1 cellular context compared by ENCODE assay signal in the genomic region with DNA sequence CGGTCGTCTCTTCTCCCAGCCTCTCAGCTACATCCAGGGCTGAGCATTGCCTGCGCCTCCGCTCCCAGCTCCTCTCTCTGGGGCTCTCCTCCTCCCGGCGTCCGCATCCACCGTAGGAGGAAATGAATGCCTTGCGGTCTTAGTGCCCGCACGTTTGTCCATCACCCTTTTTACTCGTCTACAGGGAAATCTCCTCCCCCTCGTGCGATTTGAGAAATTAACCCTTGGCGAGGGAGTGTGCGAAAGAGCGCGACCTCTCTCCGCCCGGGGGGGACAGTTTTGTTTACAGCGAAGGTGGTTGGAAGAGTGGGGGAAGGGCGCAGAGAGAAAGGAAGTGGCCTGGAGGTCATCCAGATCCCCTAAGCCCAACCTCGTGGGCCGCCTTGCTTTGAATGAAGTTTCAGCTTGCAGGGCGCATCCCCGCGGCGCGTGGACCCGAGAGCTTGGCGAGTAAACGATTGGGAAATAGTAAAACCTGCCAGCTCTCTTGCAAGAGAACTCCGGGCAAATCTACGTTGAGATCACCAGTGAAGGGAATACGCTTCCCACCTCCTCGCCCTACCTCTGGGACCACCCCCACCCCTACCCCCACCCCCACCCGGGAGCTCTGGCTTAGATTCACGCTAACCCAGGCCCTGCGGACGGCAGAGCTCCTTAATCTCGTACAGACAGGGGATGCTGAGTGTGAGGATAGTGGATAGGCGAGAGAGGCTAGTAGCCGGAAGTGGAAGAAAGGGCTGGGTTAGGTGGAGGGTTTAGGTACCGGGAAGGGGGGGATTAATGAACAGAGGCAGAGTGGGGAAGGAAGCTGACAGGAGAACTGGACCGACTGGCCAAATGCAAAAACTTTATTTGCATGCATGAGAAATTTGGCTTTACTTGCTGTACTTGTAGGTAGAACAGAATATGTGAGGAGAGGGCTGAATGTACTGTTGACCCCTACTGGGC.
A peak's percentile ranks its signal among the peaks of the same experiment; 100 is the strongest.
TF ChIP-seq lines count a peak whose summit lies in the region.

A gene with protein sequence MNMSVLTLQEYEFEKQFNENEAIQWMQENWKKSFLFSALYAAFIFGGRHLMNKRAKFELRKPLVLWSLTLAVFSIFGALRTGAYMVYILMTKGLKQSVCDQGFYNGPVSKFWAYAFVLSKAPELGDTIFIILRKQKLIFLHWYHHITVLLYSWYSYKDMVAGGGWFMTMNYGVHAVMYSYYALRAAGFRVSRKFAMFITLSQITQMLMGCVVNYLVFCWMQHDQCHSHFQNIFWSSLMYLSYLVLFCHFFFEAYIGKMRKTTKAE (minus strand): TSS at position 144 of the 948 bp plus-strand sequence. CDS start 280 bp downstream, outside the sequence.

TF ChIP-seq in HepG2, 621 proteins besides CTCF, POLR2A, EP300 and RAD21 (continued from another document and continues in another):
- TF ChIP-seq KLF11 (CRISPR knock-in tag; IDR thresholded peaks at IDR 0.05) (no peak), SALL2 (CRISPR knock-in tag; IDR thresholded peaks at IDR 0.05) (0 out of 2 replicates have a peak, but pooled peaks have one; percentile 47), ZNF343 (CRISPR knock-in tag; IDR thresholded peaks at IDR 0.05) (0 out of 2 replicates have a peak, but pooled peaks have one; percentile 57), IKZF1 (IDR thresholded peaks at IDR 0.05) (no peak), JUNB (CRISPR knock-in tag; IDR thresholded peaks at IDR 0.05; ENCODE audit: borderline replicate concordance) (0 out of 2 replicates have a peak, but pooled peaks have one; percentile 30), ZNF335 (CRISPR knock-in tag; IDR thresholded peaks at IDR 0.05) (no peak), ZNF274 (CRISPR knock-in tag; IDR thresholded peaks at IDR 0.05) (no peak; the same call in 1 of the 2 replicates), TSC22D2 (CRISPR knock-in tag; IDR thresholded peaks at IDR 0.05; ENCODE audit: borderline replicate concordance) (no peak), TMF1 (CRISPR knock-in tag; IDR thresholded peaks at IDR 0.05; ENCODE audit: low read depth) (peak; percentile 26; the same call in 1 of the 2 replicates), XBP1 (CRISPR knock-in tag; IDR thresholded peaks at IDR 0.05) (no peak), ATF7-NPFF (CRISPR knock-in tag; IDR thresholded peaks at IDR 0.05; ENCODE audit: low read depth) (no peak; the same call in 1 of the 2 replicates), ZNF563 (CRISPR knock-in tag; IDR thresholded peaks at IDR 0.05) (peak; percentile 72; the same call in 1 of the 2 replicates), ZNF572 (CRISPR knock-in tag; IDR thresholded peaks at IDR 0.05) (peak; percentile 51; the same call in 1 of the 2 replicates), HDAC2 (CRISPR knock-in tag; IDR thresholded peaks at IDR 0.05) (peak; percentile 81), ZNF44 (CRISPR knock-in tag; IDR thresholded peaks at IDR 0.05) (no peak), RFX1 (IDR thresholded peaks at IDR 0.05) (no peak), KMT2B (CRISPR knock-in tag; IDR thresholded peaks at IDR 0.05) (peak; percentile 55), HOXA7 (CRISPR knock-in tag; IDR thresholded peaks at IDR 0.05) (0 out of 2 replicates have a peak, but pooled peaks have one; percentile 67), BCL6 (CRISPR knock-in tag; IDR thresholded peaks at IDR 0.05) (peak; percentile 50; the same call in 1 of the 2 replicates), FOXA3 (CRISPR knock-in tag; IDR thresholded peaks at IDR 0.05) (peak; percentile 81), SRF (IDR thresholded peaks at IDR 0.05; ENCODE audit: low read depth, low read length) (no peak), ZNF772 (CRISPR knock-in tag; IDR thresholded peaks at IDR 0.05) (no peak; the same call in 1 of the 2 replicates), CBX2 (IDR thresholded peaks at IDR 0.05; ENCODE audit: low read depth, low read length) (no peak), CBX2 (CRISPR knock-in tag; IDR thresholded peaks at IDR 0.05; ENCODE audit: low read depth) (no peak), MED13 (CRISPR knock-in tag; IDR thresholded peaks at IDR 0.05) (no peak), RFX5 (IDR thresholded peaks at IDR 0.05; ENCODE audit: low read depth, low read length) (no peak), NR2C2 (CRISPR knock-in tag; IDR thresholded peaks at IDR 0.05; ENCODE audit: borderline replicate concordance) (peak; percentile 74), YY1 (IDR thresholded peaks at IDR 0.05; ENCODE audit: insufficient read depth, insufficient replicate concordance, low read depth, low read length) (peak; percentile 12), HNRNPL (IDR thresholded peaks at IDR 0.05; ENCODE audit: low read depth, low read length) (no peak), ZBTB7A (CRISPR knock-in tag; IDR thresholded peaks at IDR 0.05) (0 out of 2 replicates have a peak, but pooled peaks have one; percentile 27), SIX1 (CRISPR knock-in tag; IDR thresholded peaks at IDR 0.05; ENCODE audit: borderline replicate concordance) (peak; percentile 15; the same call in 1 of the 2 replicates), MEIS1 (CRISPR knock-in tag; IDR thresholded peaks at IDR 0.05; ENCODE audit: borderline replicate concordance) (no peak), RCOR2 (CRISPR knock-in tag; IDR thresholded peaks at IDR 0.05) (0 out of 2 replicates have a peak, but pooled peaks have one; percentile 58), RFXANK (CRISPR knock-in tag; IDR thresholded peaks at IDR 0.05) (no peak), PAWR (CRISPR knock-in tag; IDR thresholded peaks at IDR 0.05; ENCODE audit: borderline replicate concordance) (no peak), HNRNPH1 (optimal IDR thresholded peaks at IDR 0.05; ENCODE audit: low read depth, low read length) (no peak), ARNTL (CRISPR knock-in tag; IDR thresholded peaks at IDR 0.05) (0 out of 2 replicates have a peak, but pooled peaks have one; percentile 57), ZNF878 (CRISPR knock-in tag; IDR thresholded peaks at IDR 0.05) (peak; percentile 91), ARNT (IDR thresholded peaks at IDR 0.05) (no peak), SATB2 (CRISPR knock-in tag; IDR thresholded peaks at IDR 0.05) (no peak)
- TF ChIP-seq, protein P1, sequence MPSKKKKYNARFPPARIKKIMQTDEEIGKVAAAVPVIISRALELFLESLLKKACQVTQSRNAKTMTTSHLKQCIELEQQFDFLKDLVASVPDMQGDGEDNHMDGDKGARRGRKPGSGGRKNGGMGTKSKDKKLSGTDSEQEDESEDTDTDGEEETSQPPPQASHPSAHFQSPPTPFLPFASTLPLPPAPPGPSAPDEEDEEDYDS (CRISPR knock-in tag; IDR thresholded peaks at IDR 0.05) = peak; percentile 83
- TF ChIP-seq, protein P2, sequence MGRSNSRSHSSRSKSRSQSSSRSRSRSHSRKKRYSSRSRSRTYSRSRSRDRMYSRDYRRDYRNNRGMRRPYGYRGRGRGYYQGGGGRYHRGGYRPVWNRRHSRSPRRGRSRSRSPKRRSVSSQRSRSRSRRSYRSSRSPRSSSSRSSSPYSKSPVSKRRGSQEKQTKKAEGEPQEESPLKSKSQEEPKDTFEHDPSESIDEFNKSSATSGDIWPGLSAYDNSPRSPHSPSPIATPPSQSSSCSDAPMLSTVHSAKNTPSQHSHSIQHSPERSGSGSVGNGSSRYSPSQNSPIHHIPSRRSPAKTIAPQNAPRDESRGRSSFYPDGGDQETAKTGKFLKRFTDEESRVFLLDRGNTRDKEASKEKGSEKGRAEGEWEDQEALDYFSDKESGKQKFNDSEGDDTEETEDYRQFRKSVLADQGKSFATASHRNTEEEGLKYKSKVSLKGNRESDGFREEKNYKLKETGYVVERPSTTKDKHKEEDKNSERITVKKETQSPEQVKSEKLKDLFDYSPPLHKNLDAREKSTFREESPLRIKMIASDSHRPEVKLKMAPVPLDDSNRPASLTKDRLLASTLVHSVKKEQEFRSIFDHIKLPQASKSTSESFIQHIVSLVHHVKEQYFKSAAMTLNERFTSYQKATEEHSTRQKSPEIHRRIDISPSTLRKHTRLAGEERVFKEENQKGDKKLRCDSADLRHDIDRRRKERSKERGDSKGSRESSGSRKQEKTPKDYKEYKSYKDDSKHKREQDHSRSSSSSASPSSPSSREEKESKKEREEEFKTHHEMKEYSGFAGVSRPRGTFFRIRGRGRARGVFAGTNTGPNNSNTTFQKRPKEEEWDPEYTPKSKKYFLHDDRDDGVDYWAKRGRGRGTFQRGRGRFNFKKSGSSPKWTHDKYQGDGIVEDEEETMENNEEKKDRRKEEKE (IDR thresholded peaks at IDR 0.05) = no peak
- TF ChIP-seq, protein P3, sequence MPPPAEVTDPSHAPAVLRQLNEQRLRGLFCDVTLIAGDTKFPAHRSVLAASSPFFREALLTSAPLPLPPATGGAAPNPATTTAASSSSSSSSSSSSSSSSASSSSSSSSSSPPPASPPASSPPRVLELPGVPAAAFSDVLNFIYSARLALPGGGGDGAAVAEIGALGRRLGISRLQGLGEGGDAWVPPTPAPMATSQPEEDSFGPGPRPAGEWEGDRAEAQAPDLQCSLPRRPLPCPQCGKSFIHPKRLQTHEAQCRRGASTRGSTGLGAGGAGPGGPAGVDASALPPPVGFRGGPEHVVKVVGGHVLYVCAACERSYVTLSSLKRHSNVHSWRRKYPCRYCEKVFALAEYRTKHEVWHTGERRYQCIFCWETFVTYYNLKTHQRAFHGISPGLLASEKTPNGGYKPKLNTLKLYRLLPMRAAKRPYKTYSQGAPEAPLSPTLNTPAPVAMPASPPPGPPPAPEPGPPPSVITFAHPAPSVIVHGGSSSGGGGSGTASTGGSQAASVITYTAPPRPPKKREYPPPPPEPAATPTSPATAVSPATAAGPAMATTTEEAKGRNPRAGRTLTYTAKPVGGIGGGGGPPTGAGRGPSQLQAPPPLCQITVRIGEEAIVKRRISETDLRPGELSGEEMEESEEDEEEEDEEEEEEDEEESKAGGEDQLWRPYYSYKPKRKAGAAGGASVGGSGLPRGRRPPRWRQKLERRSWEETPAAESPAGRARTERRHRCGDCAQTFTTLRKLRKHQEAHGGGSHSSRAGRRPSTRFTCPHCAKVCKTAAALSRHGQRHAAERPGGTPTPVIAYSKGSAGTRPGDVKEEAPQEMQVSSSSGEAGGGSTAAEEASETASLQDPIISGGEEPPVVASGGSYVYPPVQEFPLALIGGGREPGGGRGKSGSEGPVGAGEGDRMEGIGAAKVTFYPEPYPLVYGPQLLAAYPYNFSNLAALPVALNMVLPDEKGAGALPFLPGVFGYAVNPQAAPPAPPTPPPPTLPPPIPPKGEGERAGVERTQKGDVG (CRISPR knock-in tag; IDR thresholded peaks at IDR 0.05; ENCODE audit: borderline replicate concordance) = no peak
- TF ChIP-seq, protein P4, sequence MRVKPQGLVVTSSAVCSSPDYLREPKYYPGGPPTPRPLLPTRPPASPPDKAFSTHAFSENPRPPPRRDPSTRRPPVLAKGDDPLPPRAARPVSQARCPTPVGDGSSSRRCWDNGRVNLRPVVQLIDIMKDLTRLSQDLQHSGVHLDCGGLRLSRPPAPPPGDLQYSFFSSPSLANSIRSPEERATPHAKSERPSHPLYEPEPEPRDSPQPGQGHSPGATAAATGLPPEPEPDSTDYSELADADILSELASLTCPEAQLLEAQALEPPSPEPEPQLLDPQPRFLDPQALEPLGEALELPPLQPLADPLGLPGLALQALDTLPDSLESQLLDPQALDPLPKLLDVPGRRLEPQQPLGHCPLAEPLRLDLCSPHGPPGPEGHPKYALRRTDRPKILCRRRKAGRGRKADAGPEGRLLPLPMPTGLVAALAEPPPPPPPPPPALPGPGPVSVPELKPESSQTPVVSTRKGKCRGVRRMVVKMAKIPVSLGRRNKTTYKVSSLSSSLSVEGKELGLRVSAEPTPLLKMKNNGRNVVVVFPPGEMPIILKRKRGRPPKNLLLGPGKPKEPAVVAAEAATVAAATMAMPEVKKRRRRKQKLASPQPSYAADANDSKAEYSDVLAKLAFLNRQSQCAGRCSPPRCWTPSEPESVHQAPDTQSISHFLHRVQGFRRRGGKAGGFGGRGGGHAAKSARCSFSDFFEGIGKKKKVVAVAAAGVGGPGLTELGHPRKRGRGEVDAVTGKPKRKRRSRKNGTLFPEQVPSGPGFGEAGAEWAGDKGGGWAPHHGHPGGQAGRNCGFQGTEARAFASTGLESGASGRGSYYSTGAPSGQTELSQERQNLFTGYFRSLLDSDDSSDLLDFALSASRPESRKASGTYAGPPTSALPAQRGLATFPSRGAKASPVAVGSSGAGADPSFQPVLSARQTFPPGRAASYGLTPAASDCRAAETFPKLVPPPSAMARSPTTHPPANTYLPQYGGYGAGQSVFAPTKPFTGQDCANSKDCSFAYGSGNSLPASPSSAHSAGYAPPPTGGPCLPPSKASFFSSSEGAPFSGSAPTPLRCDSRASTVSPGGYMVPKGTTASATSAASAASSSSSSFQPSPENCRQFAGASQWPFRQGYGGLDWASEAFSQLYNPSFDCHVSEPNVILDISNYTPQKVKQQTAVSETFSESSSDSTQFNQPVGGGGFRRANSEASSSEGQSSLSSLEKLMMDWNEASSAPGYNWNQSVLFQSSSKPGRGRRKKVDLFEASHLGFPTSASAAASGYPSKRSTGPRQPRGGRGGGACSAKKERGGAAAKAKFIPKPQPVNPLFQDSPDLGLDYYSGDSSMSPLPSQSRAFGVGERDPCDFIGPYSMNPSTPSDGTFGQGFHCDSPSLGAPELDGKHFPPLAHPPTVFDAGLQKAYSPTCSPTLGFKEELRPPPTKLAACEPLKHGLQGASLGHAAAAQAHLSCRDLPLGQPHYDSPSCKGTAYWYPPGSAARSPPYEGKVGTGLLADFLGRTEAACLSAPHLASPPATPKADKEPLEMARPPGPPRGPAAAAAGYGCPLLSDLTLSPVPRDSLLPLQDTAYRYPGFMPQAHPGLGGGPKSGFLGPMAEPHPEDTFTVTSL (CRISPR knock-in tag; IDR thresholded peaks at IDR 0.05; ENCODE audit: borderline replicate concordance) = no peak
- TF ChIP-seq, protein P5, sequence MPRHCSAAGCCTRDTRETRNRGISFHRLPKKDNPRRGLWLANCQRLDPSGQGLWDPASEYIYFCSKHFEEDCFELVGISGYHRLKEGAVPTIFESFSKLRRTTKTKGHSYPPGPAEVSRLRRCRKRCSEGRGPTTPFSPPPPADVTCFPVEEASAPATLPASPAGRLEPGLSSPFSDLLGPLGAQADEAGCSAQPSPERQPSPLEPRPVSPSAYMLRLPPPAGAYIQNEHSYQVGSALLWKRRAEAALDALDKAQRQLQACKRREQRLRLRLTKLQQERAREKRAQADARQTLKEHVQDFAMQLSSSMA (CRISPR knock-in tag; IDR thresholded peaks at IDR 0.05) = 0 out of 2 replicates have a peak, but pooled peaks have one; percentile 28
- TF ChIP-seq, protein P6, sequence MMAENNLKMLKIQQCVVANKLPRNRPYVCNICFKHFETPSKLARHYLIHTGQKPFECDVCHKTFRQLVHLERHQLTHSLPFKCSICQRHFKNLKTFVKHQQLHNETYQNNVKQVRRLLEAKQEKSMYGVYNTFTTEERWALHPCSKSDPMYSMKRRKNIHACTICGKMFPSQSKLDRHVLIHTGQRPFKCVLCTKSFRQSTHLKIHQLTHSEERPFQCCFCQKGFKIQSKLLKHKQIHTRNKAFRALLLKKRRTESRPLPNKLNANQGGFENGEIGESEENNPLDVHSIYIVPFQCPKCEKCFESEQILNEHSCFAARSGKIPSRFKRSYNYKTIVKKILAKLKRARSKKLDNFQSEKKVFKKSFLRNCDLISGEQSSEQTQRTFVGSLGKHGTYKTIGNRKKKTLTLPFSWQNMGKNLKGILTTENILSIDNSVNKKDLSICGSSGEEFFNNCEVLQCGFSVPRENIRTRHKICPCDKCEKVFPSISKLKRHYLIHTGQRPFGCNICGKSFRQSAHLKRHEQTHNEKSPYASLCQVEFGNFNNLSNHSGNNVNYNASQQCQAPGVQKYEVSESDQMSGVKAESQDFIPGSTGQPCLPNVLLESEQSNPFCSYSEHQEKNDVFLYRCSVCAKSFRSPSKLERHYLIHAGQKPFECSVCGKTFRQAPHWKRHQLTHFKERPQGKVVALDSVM (CRISPR knock-in tag; IDR thresholded peaks at IDR 0.05) = peak; percentile 73
- TF ChIP-seq, protein P7, sequence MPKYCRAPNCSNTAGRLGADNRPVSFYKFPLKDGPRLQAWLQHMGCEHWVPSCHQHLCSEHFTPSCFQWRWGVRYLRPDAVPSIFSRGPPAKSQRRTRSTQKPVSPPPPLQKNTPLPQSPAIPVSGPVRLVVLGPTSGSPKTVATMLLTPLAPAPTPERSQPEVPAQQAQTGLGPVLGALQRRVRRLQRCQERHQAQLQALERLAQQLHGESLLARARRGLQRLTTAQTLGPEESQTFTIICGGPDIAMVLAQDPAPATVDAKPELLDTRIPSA (CRISPR knock-in tag; IDR thresholded peaks at IDR 0.05; ENCODE audit: borderline replicate concordance) = no peak
